Comparison of ENCODE assay signal across 20 cellular contexts in the genomic region with DNA sequence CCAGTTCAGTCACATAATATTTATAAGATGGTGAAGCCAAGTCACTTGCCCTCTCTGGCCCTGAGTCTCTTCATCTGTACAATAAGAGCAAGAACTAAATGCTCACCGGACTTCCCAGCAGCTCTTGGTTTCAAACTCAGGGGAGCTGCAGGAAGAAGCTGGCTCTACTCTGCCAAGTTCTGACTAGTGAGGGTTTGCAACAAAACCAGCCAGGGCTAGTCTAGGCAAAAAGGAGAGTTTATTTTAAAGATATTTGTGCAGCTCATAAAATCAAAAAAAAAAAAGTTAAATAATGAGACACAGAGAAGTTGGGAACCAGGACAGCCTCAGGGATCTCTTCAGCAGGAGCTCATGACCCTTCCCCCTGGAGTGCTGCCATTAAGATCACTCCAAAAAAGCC.
DNase-seq lines count a peak whose midpoint lies in the region; ATAC-seq and TF ChIP-seq lines count a peak whose summit lies in the region.
"Had no signal": no experiment of that assay in that cellular context is flagged by ENCODE, and none has a peak within 500 bp of the region (broad histone marks: within the 10 kb centered on the region; RNA-seq: fewer than 3 reads in every experiment).

No MANE protein-coding gene starts in this region.

- DNase-seq in GM12865 (ENCODE audit: low read depth) (peak; percentile 15), MG63 (peak; percentile 74), fibroblast of peridontal ligament (ENCODE audit: extremely low read depth) (peak; percentile 61), smooth muscle cell (lab: John Stamatoyannopoulos, UW; ENCODE audit: unreplicated experiment) (no peak), NCI-H1436 (lab: John Stamatoyannopoulos, UW) (no peak)
- DNase-seq: activated B cell treated with CpG ODN at 0.5 μM for 24 hours; activated CD4-positive, alpha-beta T cell treated with anti-CD3 and anti-CD28 coated beads, Interleukin-2, amount 50 U/mL, for 48 hours; amniotic stem cell; CD4-positive, alpha-beta T cell; glutamatergic neuron; NCI-H1417 treated with DMSO at 0.1 percent for 48 hours; NCI-H2171; SIG-M5; SW 1271 had no signal

- H3K27ac ChIP-seq in smooth muscle cell (ENCODE audit: low read depth) = peak overlapping the region; percentile 74
- H3K27ac ChIP-seq: coronary artery, thoracic aorta had no signal

- peaks cover 5% of the 10 kb centered on the region for H3F3A ChIP-seq in smooth muscle cell (ENCODE audit: low read depth)

- ATAC-seq in HG03354 (IDR thresholded peaks at IDR 0.05; ENCODE audit: poor library complexity, severe bottlenecking, unreplicated experiment) (no peak), GM19395 (IDR thresholded peaks at IDR 0.05; ENCODE audit: unreplicated experiment) (no peak)
- ATAC-seq: GM23338, Panc1 had no signal

- no peak overlapping the region for H3K4me2 ChIP-seq in smooth muscle cell
- H3K4me2 ChIP-seq: GM23338 had no signal

- 86% methylated on average over 1 of the region's 1 CpG for WGBS in smooth muscle cell (ENCODE audit: low lambda C conversion rate)

- no peak overlapping the region for H3K9ac ChIP-seq in smooth muscle cell (ENCODE audit: low read depth)

- H3K4me1 ChIP-seq in smooth muscle cell (ENCODE audit: low read depth) = no peaks in the 10 kb centered on the region

- no peaks in the 10 kb centered on the region for H3K79me2 ChIP-seq in smooth muscle cell (ENCODE audit: low read depth)

- no peak overlapping the region for H2AFZ ChIP-seq in smooth muscle cell (ENCODE audit: low read depth)
- H2AFZ ChIP-seq: GM23338 had no signal

- H4K20me1 ChIP-seq in smooth muscle cell (ENCODE audit: low read depth) = no peaks in the 10 kb centered on the region

- H3K4me3 ChIP-seq in GM12865 (ENCODE audit: low read depth, low read length) = no peak overlapping the region
- H3K4me3 ChIP-seq in MG63 = no peak overlapping the region
- no peak overlapping the region for H3K4me3 ChIP-seq in smooth muscle cell
- H3K4me3 ChIP-seq: coronary artery, GM23338, thoracic aorta had no signal

- H3K27me3 ChIP-seq in MG63 (no peaks in the 10 kb centered on the region), smooth muscle cell (ENCODE audit: low read depth) (no peaks in the 10 kb centered on the region)

- H3K9me3 ChIP-seq in MG63 = no peaks in the 10 kb centered on the region
- no peaks in the 10 kb centered on the region for H3K9me3 ChIP-seq in smooth muscle cell (replicated peaks; ENCODE audit: low read depth)
- H3K9me3 ChIP-seq: thoracic aorta had no signal

- no peaks in the 10 kb centered on the region for H3K36me3 ChIP-seq in MG63
- H3K36me3 ChIP-seq in smooth muscle cell (ENCODE audit: low read depth) = no peaks in the 10 kb centered on the region
- H3K36me3 ChIP-seq: thoracic aorta had no signal

- no peak for TF ChIP-seq CTCF in GM12865 (IDR thresholded peaks at IDR 0.05; ENCODE audit: insufficient read depth, low read depth, low read length, missing control alignments)
- TF ChIP-seq CTCF in smooth muscle cell (IDR thresholded peaks at IDR 0.05; ENCODE audit: borderline replicate concordance, insufficient read depth, poor library complexity, severe bottlenecking) = no peak

Comparison
In these comparisons a context has a peak if more than half of its experiments do, and no peak if none do; other contexts are left out.
1. DNase-seq: peak in GM12865 (single experiment), MG63 (single experiment) and fibroblast of peridontal ligament (single experiment); none in smooth muscle cell (single experiment) and NCI-H1436 (single experiment).